ENCODE assay signal across 13 cellular contexts in genomic region chr10:42943025-42943818, GRCh38.
"Had no signal": no experiment of that assay in that cellular context is flagged by ENCODE, and none has a peak within 500 bp of the region (broad histone marks: within the 10 kb centered on the region; RNA-seq: fewer than 3 reads in every experiment).

No MANE protein-coding gene starts in this region.

- DNase-seq: activated CD4-positive, alpha-beta memory T cell treated with anti-CD3 and anti-CD28 coated beads, Interleukin-2, amount 10 ng/mL, durations not matched to agents 7 days and 5 days; body of pancreas; dermis blood vessel endothelial cell; hippocampal formation; naive thymus-derived CD8-positive, alpha-beta T cell; SJCRH30; small intestine; T1000 had no signal

- H3K27ac Mint-ChIP-seq: activated CD4-positive, alpha-beta memory T cell treated with anti-CD3 and anti-CD28 coated beads, Interleukin-2, amount 10 ng/mL, durations not matched to agents 7 days and 5 days; activated naive CD4-positive, alpha-beta T cell treated with anti-CD3 and anti-CD28 coated beads, Interleukin-2, amount 50 U/mL, for 24 hours; activated T-helper 2 cell treated with anti-CD3 and anti-CD28 coated beads, Interferon-gamma antibody, Interleukin-2, Interleukin-4, amounts not matched to agents 10 μg/mL and 5 μg/mL and 100 μg/mL, durations not matched to agents 14 hours and 24 hours and 36 hours had no signal

- H3K27ac ChIP-seq: body of pancreas, pancreas, SJCRH30, tibial nerve had no signal

- H3K9me3 ChIP-seq: body of pancreas, pancreas, SJCRH30 had no signal

- H3K4me3 Mint-ChIP-seq: activated CD4-positive, alpha-beta memory T cell treated with anti-CD3 and anti-CD28 coated beads, Interleukin-2, amount 10 ng/mL, durations not matched to agents 7 days and 5 days; activated naive CD4-positive, alpha-beta T cell treated with anti-CD3 and anti-CD28 coated beads, Interleukin-2, amount 50 U/mL, for 24 hours; naive thymus-derived CD8-positive, alpha-beta T cell had no signal

- H3K4me3 ChIP-seq: body of pancreas, lung, pancreas, SJCRH30, tibial nerve had no signal

- H3K4me1 Mint-ChIP-seq: activated CD4-positive, alpha-beta memory T cell treated with anti-CD3 and anti-CD28 coated beads, Interleukin-2, amount 10 ng/mL, durations not matched to agents 7 days and 5 days; activated naive CD4-positive, alpha-beta T cell treated with anti-CD3 and anti-CD28 coated beads, Interleukin-2, amount 50 U/mL, for 24 hours; naive thymus-derived CD8-positive, alpha-beta T cell had no signal

- H3K27me3 ChIP-seq: body of pancreas, SJCRH30, tibial nerve had no signal

- H3K4me1 ChIP-seq: SJCRH30, tibial nerve had no signal

- H3K9me3 Mint-ChIP-seq: activated CD4-positive, alpha-beta memory T cell treated with anti-CD3 and anti-CD28 coated beads, Interleukin-2, amount 10 ng/mL, durations not matched to agents 7 days and 5 days; activated naive CD4-positive, alpha-beta T cell treated with anti-CD3 and anti-CD28 coated beads, Interleukin-2, amount 50 U/mL, for 24 hours; activated T-helper 2 cell treated with anti-CD3 and anti-CD28 coated beads, Interferon-gamma antibody, Interleukin-2, Interleukin-4, amounts not matched to agents 10 μg/mL and 5 μg/mL and 100 μg/mL, durations not matched to agents 14 hours and 24 hours and 36 hours had no signal

- H3K36me3 Mint-ChIP-seq: activated naive CD4-positive, alpha-beta T cell treated with anti-CD3 and anti-CD28 coated beads, Interleukin-2, amount 50 U/mL, for 24 hours; naive thymus-derived CD8-positive, alpha-beta T cell had no signal

- ATAC-seq: body of pancreas; naive thymus-derived CD8-positive, alpha-beta T cell; pancreas had no signal

- H3K36me3 ChIP-seq: pancreas, SJCRH30, tibial nerve had no signal
